In genomic region chr10:692682-693351, GRCh38 we compare ENCODE assay signal across 17 cellular contexts. TPM values are rescaled to one million over a fixed set of nuclear protein-coding genes. Genes with fewer than 3 reads are reported as not detected.
DNase-seq lines count a peak whose midpoint lies in the region; ATAC-seq and TF ChIP-seq lines count a peak whose summit lies in the region.
"Had no signal": no experiment of that assay in that cellular context is flagged by ENCODE, and none has a peak within 500 bp of the region (broad histone marks: within the 10 kb centered on the region; RNA-seq: fewer than 3 reads in every experiment).

No MANE protein-coding gene starts in this region.

- H3K18ac ChIP-seq in trophoblast cell (ENCODE audit: low read length): no peak overlapping the region

- H3K27ac Mint-ChIP-seq in GM23338: no peak overlapping the region
- peak overlapping the region; percentile 5 for H3K27ac Mint-ChIP-seq in progenitor cell of endocrine pancreas
- H3K27ac Mint-ChIP-seq: B cell; CD8-positive, alpha-beta T cell had no signal

- H3K4me1 ChIP-seq in GM23338 (ENCODE audit: insufficient read depth) (peaks cover 9% of the 10 kb centered on the region; the same call in 1 of the 2 replicates), SJSA1 (replicated peaks) (peaks cover 25% of the 10 kb centered on the region), hepatocyte (ENCODE audit: insufficient read depth) (peaks cover 6% of the 10 kb centered on the region), trophoblast cell (ENCODE audit: control insufficient read depth in 1 of 2, insufficient read depth in 2 of 2, low read length in 2 of 2) (peaks cover 3 to 7% of the 10 kb centered on the region in 2 experiments)
- H3K4me1 ChIP-seq: HAP-1 had no signal

- H3K4me3 ChIP-seq in GM23338: no peak overlapping the region
- H3K4me3 ChIP-seq in SJSA1: no peak overlapping the region
- H3K4me3 ChIP-seq in hepatocyte: no peak overlapping the region
- no peak overlapping the region for H3K4me3 ChIP-seq in trophoblast cell (ENCODE audit: low read depth, low read length)
- H3K4me3 ChIP-seq: HAP-1, PC-9 had no signal

- peaks cover 22% of the 10 kb centered on the region for H3K27me3 ChIP-seq in GM23338 (ENCODE audit: insufficient read depth)
- H3K27me3 ChIP-seq in SJSA1 (replicated peaks): no peaks in the 10 kb centered on the region
- no peaks in the 10 kb centered on the region for H3K27me3 ChIP-seq in hepatocyte
- H3K27me3 ChIP-seq in trophoblast cell (ENCODE audit: insufficient read depth, low read length): no peaks in the 10 kb centered on the region

- ATAC-seq in GM23338 (no peak), GM18909 (IDR thresholded peaks at IDR 0.05; ENCODE audit: poor library complexity, unreplicated experiment) (no peak)
- ATAC-seq: CD8-positive, alpha-beta T cell; Right ventricle myocardium inferior had no signal

- H3K36me3 ChIP-seq in GM23338 (ENCODE audit: insufficient read depth): no peaks in the 10 kb centered on the region
- peaks cover 8% of the 10 kb centered on the region for H3K36me3 ChIP-seq in SJSA1
- H3K36me3 ChIP-seq in hepatocyte (replicated peaks; ENCODE audit: insufficient read depth, low read depth): no peaks in the 10 kb centered on the region
- H3K36me3 ChIP-seq in trophoblast cell (ENCODE audit: control insufficient read depth in 1 of 2, insufficient read depth in 2 of 2, low read length in 2 of 2): no peaks in the 10 kb centered on the region
- H3K36me3 ChIP-seq: HAP-1 had no signal

- no peak overlapping the region for H2BK120ac ChIP-seq in trophoblast cell (ENCODE audit: insufficient read depth, low read length, poor library complexity)

- H4K91ac ChIP-seq in trophoblast cell (ENCODE audit: low read depth, low read length): no peak overlapping the region

- H2AFZ ChIP-seq in GM23338: 0 out of 2 replicates have a peak overlapping the region, but pooled peaks have one; percentile 8
- H2AFZ ChIP-seq in hepatocyte: no peak overlapping the region
- H2AFZ ChIP-seq in trophoblast cell (ENCODE audit: insufficient read depth, low read length, poor library complexity): no peak overlapping the region
- H2AFZ ChIP-seq: PC-9 had no signal

- H3K4ac ChIP-seq in trophoblast cell (ENCODE audit: low read depth, low read length): no peak overlapping the region

- H3K9me2 ChIP-seq in GM23338 (ENCODE audit: insufficient read depth): no peaks in the 10 kb centered on the region
- no peaks in the 10 kb centered on the region for H3K9me2 ChIP-seq in hepatocyte (replicated peaks; ENCODE audit: insufficient read depth)

- H3K23ac ChIP-seq in trophoblast cell (ENCODE audit: low read length): no peak overlapping the region

- no peak overlapping the region for H2BK5ac ChIP-seq in trophoblast cell (ENCODE audit: low read depth, low read length, poor library complexity)

- H3K79me1 ChIP-seq in trophoblast cell (ENCODE audit: low read length): peaks cover 8% of the 10 kb centered on the region

- no peak overlapping the region for H3K14ac ChIP-seq in trophoblast cell (ENCODE audit: low read length)

- H3K9me3 ChIP-seq in SJSA1 (replicated peaks) (no peaks in the 10 kb centered on the region; the same call in 1 of the 2 replicates), hepatocyte (ENCODE audit: low read depth) (no peaks in the 10 kb centered on the region), trophoblast cell (ENCODE audit: insufficient read depth, low read depth, low read length) (peaks cover 6% of the 10 kb centered on the region)
- H3K9me3 ChIP-seq: HAP-1 had no signal

- H3K4me1 Mint-ChIP-seq in GM23338 (peaks cover 24% of the 10 kb centered on the region), progenitor cell of endocrine pancreas (ENCODE audit: low read depth) (peaks cover 31% of the 10 kb centered on the region)

- no peak overlapping the region for H2BK12ac ChIP-seq in trophoblast cell (ENCODE audit: low read length)

- H4K8ac ChIP-seq in trophoblast cell (ENCODE audit: low read depth, low read length): no peak overlapping the region

- WGBS in hepatocyte (ENCODE audit: low lambda C conversion rate, missing lambda C conversion rate): 72% methylated on average over 12 of the region's 12 CpGs
- no CpG with 5 or more reads among the region's 12 CpGs for WGBS in trophoblast cell (ENCODE audit: extremely low coverage, insufficient coverage, insufficient read length)

- H3K9ac ChIP-seq in trophoblast cell (ENCODE audit: low read length): no peak overlapping the region

- H3K36me3 Mint-ChIP-seq in GM23338 (ENCODE audit: low read depth) (no peaks in the 10 kb centered on the region; the same call in 2 of the 3 replicates), progenitor cell of endocrine pancreas (ENCODE audit: insufficient read depth) (no peaks in the 10 kb centered on the region)
- H3K36me3 Mint-ChIP-seq: CD8-positive, alpha-beta T cell had no signal

- H4K12ac ChIP-seq in trophoblast cell (ENCODE audit: low read depth, low read length): no peak overlapping the region

- DNase-seq in GM23338 (ENCODE audit: low spot score): no peak
- DNase-seq in SJSA1 (ENCODE audit: low read depth in 1 of 2, low spot score in 2 of 2): no peak
- DNase-seq in hepatocyte (ENCODE audit: low spot score): no peak
- DNase-seq in progenitor cell of endocrine pancreas (ENCODE audit: low spot score, unreplicated experiment): no peak
- DNase-seq in EL: no peak
- no peak for DNase-seq in activated naive CD4-positive, alpha-beta T cell treated with Interleukin-2 at 50 U/mL for 16 hours
- DNase-seq in trophoblast cell: no peak
- DNase-seq: CD8-positive, alpha-beta T cell; MV-4-11; NCI-H1436; NCI-H2081 treated with DMSO at 0.1 percent for 48 hours; NCI-H345; PC-9 had no signal

- no peak overlapping the region for H2AK5ac ChIP-seq in trophoblast cell (ENCODE audit: low read length)

- H4K20me1 ChIP-seq in GM23338 (replicated peaks; ENCODE audit: insufficient read depth) (no peaks in the 10 kb centered on the region; the same call in 1 of the 2 replicates), hepatocyte (ENCODE audit: insufficient read depth, poor library complexity, severe bottlenecking) (peaks cover 7% of the 10 kb centered on the region)

- H3K9me3 Mint-ChIP-seq in GM23338 (no peaks in the 10 kb centered on the region), progenitor cell of endocrine pancreas (ENCODE audit: low read depth) (no peaks in the 10 kb centered on the region)
- H3K9me3 Mint-ChIP-seq: CD8-positive, alpha-beta T cell had no signal

- H3K79me2 ChIP-seq in GM23338 (replicated peaks; ENCODE audit: insufficient read depth): peaks cover 3% of the 10 kb centered on the region
- H3K79me2 ChIP-seq in hepatocyte: peaks cover 13% of the 10 kb centered on the region
- peaks cover 7% of the 10 kb centered on the region for H3K79me2 ChIP-seq in trophoblast cell (ENCODE audit: control insufficient read depth, insufficient read depth, low read length, poor library complexity)

- H3K27ac ChIP-seq in GM23338 (ENCODE audit: low read depth) (no peak overlapping the region), SJSA1 (peak overlapping the region; percentile 25; the same call in 1 of the 2 replicates), hepatocyte (no peak overlapping the region), trophoblast cell (ENCODE audit: low read depth, low read length) (no peak overlapping the region)
- H3K27ac ChIP-seq: PC-9 had no signal

- H3F3A ChIP-seq in GM23338 (replicated peaks; ENCODE audit: low read depth): no peaks in the 10 kb centered on the region

- H3K4me3 Mint-ChIP-seq in GM23338 (no peak overlapping the region), progenitor cell of endocrine pancreas (ENCODE audit: low read depth) (no peak overlapping the region)
- H3K4me3 Mint-ChIP-seq: B cell; CD8-positive, alpha-beta T cell had no signal

- no peak for TF ChIP-seq CTCF in GM23338 (conservative IDR thresholded peaks at IDR 0.05; ENCODE audit: low read depth in 2 of 2)
- no peak for TF ChIP-seq CTCF in hepatocyte (IDR thresholded peaks at IDR 0.05; ENCODE audit: poor library complexity)
- TF ChIP-seq CTCF in progenitor cell of endocrine pancreas (IDR thresholded peaks at IDR 0.05; ENCODE audit: unreplicated experiment): no peak

- H3K4me2 ChIP-seq in GM23338: no peak overlapping the region
- peak overlapping the region; percentile 49 for H3K4me2 ChIP-seq in hepatocyte
- H3K4me2 ChIP-seq in trophoblast cell (ENCODE audit: low read length): no peak overlapping the region
- H3K4me2 ChIP-seq: PC-9 had no signal

- peaks cover 30% of the 10 kb centered on the region for H3K27me3 Mint-ChIP-seq in GM23338 (ENCODE audit: insufficient read depth, low read depth, poor library complexity)
- peaks cover 5% of the 10 kb centered on the region for H3K27me3 Mint-ChIP-seq in progenitor cell of endocrine pancreas

TF ChIP-seq in GM23338, 12 proteins besides CTCF, POLR2A, EP300 and RAD21 (continues in another document):
- TF ChIP-seq ZNF114 (CRISPR knock-in tag; IDR thresholded peaks at IDR 0.05): no peak
- no peak for TF ChIP-seq ETS1 (IDR thresholded peaks at IDR 0.05)

RNA-seq across cellular contexts. Expression of gene DIP2C, which starts 3.3 kb away (rescaled TPM):
- 7.5 and 7.7 TPM in 2 replicates for total RNA-seq in GM23338 (2014; rRNA removed; shearing (Covaris generic))
- polyA plus RNA-seq in GM23338 (2016; fragmentation: Nextera tagmentation; extraction: Ambion mirVana): 5.0 and 5.1 TPM in 2 replicates
- 14.0 and 17.5 TPM in 2 replicates for total RNA-seq in SJSA1 (2014; rRNA removed; shearing (Covaris generic))
- total RNA-seq in hepatocyte: 9.9 and 12.8 TPM in 2 replicates
- polyA plus RNA-seq in hepatocyte: 11.1 and 13.2 TPM in 2 replicates
- 26.3 and 27.2 TPM in 2 replicates for total RNA-seq in progenitor cell of endocrine pancreas
- polyA plus RNA-seq in trophoblast cell (2013): 6.9 and 7.0 TPM in 2 replicates
